In the genomic region with DNA sequence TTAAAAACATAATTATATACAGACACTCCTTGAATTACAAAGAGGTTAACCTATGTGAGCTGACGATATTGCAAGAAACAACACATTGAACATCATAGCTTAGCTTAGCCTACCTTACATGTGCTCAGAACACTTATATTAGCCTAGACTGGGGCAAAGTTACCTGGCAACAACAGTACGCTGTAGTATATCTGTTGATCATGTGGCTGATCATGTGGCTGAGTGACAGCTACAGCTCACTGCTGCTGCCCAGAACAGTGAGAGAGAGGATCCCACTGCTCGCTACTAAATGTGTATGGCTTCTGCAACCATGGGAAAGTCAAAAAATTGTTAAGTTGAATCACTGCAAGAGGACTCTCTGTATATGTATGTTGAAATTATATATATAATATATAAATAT, we compare ENCODE assay signal across 26 cellular contexts.
"Had no signal": no experiment of that assay in that cellular context is flagged by ENCODE, and none has a peak within 500 bp of the region (broad histone marks: within the 10 kb centered on the region; RNA-seq: fewer than 3 reads in every experiment).

No MANE protein-coding gene starts in this region.

- FAIRE-seq: islet of Langerhans had no signal

- H3K4me1 ChIP-seq: left lung, lower lobe of right lung, prostate gland, suprapubic skin, tibial nerve, vagina had no signal

- H3K4me3 ChIP-seq: left lung, lower lobe of right lung, pancreas, prostate gland, skin epidermis, suprapubic skin, thoracic aorta, tibial nerve, vagina had no signal

- H3K9me3 ChIP-seq: lower lobe of right lung, pancreas, prostate gland, suprapubic skin, thoracic aorta, tibial nerve, vagina had no signal

- DNase-seq: hypothalamus; immature natural killer cell; kidney; left colon; left lung; lower lobe of right lung; mammary epithelial cell; mesenchymal stem cell; naive thymus-derived CD8-positive, alpha-beta T cell; nucleus accumbens; pancreas; posterior cingulate gyrus; retina; right cardiac atrium; stimulated activated CD4-positive, alpha-beta T cell treated with anti-CD3 and anti-CD28 coated beads, Interleukin-12 subunit alpha, Interleukin-12 subunit beta, amount 100 ng/mL, for 4 hours; stimulated activated CD4-positive, alpha-beta T cell treated with anti-CD3 and anti-CD28 coated beads, Interleukin-15, amount 100 ng/mL, for 24 hours; stimulated activated CD4-positive, alpha-beta T cell treated with anti-CD3 and anti-CD28 coated beads, Interleukin-2, amount 100 ng/mL, for 24 hours; stimulated activated CD4-positive, alpha-beta T cell treated with anti-CD3 and anti-CD28 coated beads, Interleukin-4, amount 100 ng/mL, for 1 hour had no signal

- H3K27me3 ChIP-seq: left lung, pancreas, suprapubic skin, tibial nerve, vagina had no signal

- ATAC-seq: left colon; left lung; lower lobe of right lung; naive thymus-derived CD8-positive, alpha-beta T cell; pancreas; right cardiac atrium; sciatic nerve had no signal

- H3K27ac ChIP-seq: left lung, lower lobe of right lung, pancreas, prostate gland, skin epidermis, suprapubic skin, thoracic aorta, tibial nerve, vagina had no signal

- H3K36me3 ChIP-seq: left lung, lower lobe of right lung, pancreas, prostate gland, suprapubic skin, thoracic aorta, tibial nerve, vagina had no signal
